In the genomic region with DNA sequence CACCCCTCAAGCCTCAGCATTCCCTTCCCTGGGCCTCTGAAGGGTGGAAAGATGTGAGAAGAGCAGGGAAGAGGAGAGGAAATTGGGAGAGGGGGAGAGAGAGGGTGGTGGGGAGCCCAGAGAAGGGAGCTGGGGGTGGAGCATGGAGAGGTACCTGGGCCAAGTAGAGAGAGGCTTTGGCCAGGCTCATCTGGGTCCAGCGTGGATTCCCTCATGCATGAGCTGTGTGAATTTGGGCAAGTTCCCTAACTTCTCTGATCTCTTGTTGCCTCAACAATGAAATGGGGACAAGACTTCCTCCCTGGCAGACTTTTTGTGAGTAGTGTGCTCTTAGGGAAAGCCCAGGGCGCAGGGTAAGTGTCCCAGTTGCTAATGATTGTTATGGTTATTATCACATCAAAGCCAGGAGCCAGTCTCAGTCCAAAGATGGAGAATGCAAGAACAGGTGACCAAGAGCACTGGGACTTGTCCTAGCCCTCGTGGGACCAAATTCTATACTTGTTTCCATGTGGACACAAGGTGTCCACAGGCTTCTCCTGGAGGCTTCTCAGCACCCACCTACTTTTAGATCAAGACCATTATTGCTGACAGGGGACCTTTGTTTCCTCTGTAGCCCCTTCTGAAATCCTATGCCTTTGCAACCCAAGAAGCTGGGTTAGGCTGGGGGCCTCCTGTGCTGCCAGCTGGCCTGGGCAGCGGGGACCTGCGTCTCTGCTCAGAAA, we compare ENCODE assay signal across 9 cellular contexts. TPM values are rescaled to one million over a fixed set of nuclear protein-coding genes. Genes with fewer than 3 reads are reported as not detected.
DNase-seq lines count a peak whose midpoint lies in the region; ATAC-seq and TF ChIP-seq lines count a peak whose summit lies in the region.
"Had no signal": no experiment of that assay in that cellular context is flagged by ENCODE, and none has a peak within 500 bp of the region (broad histone marks: within the 10 kb centered on the region; RNA-seq: fewer than 3 reads in every experiment).

No MANE protein-coding gene starts in this region.

- H3K27me3 ChIP-seq in thyroid gland, result no peaks in the 10 kb centered on the region

- TF ChIP-seq CTCF in MCF 10A (IDR thresholded peaks at IDR 0.05; ENCODE audit: unreplicated experiment) (no peak), mucosa of descending colon (IDR thresholded peaks at IDR 0.05) (no peak), thyroid gland (IDR thresholded peaks at IDR 0.05) (no peak)

- H3K9me3 Mint-ChIP-seq in activated CD4-positive, alpha-beta T cell treated with anti-CD3 and anti-CD28 coated beads, Interleukin-2, amount 10 ng/mL, durations not matched to agents 24 days and 14 days, result no peaks in the 10 kb centered on the region
- no peaks in the 10 kb centered on the region for H3K9me3 Mint-ChIP-seq in MCF 10A (ENCODE audit: unreplicated experiment)

- peak; percentile 4 for ATAC-seq in mucosa of descending colon

- H3K9me3 ChIP-seq in mucosa of descending colon (no peaks in the 10 kb centered on the region), thyroid gland (no peaks in the 10 kb centered on the region)

- H3K36me3 Mint-ChIP-seq in activated CD4-positive, alpha-beta T cell treated with anti-CD3 and anti-CD28 coated beads, Interleukin-2, amount 10 ng/mL, durations not matched to agents 24 days and 14 days (ENCODE audit: low read depth), result no peaks in the 10 kb centered on the region
- H3K36me3 Mint-ChIP-seq in MCF 10A (ENCODE audit: insufficient read depth, unreplicated experiment), result peaks cover 56% of the 10 kb centered on the region

- TF ChIP-seq POLR2A in thyroid gland (IDR thresholded peaks at IDR 0.05), result no peak

- H3K36me3 ChIP-seq in mucosa of descending colon (ENCODE audit: low read depth) (no peaks in the 10 kb centered on the region), thyroid gland (no peaks in the 10 kb centered on the region)

- H3K4me3 Mint-ChIP-seq in activated CD4-positive, alpha-beta T cell treated with anti-CD3 and anti-CD28 coated beads, Interleukin-2, amount 10 ng/mL, durations not matched to agents 24 days and 14 days, result peak overlapping the region; percentile 70
- peak overlapping the region; percentile 59 for H3K4me3 Mint-ChIP-seq in MCF 10A (ENCODE audit: unreplicated experiment)

- BruUV-seq in MCF 10A (replicated peaks; lab: Mats Ljungman, UMichigan), result TSS peak; percentile 43

- CTCF ChIA-PET in MCF 10A (lab: Yijun Ruan, JAX), result interaction anchor here (0.5 to 6.7 kb wide), 11 partner anchors 8 to 214 kb away, joined by 3 to 51 read pairs (median 3); a partner anchor contains a TSS

- H3K4me3 ChIP-seq in mucosa of descending colon, result no peak overlapping the region
- H3K4me3 ChIP-seq in thyroid gland (replicated peaks in 1 of 3), result no peak overlapping the region

- 42 to 46% methylated on average over 5 of the region's 5 CpGs for WGBS in thyroid gland, 2 donors

- POLR2A ChIA-PET in MCF 10A (lab: Yijun Ruan, JAX), result interaction anchor here (0.6 to 26.0 kb wide), 38 partner anchors 7 to 883 kb away, joined by 3 to 1077 read pairs (median 4); a partner anchor contains a TSS

- DNase-seq in activated CD4-positive, alpha-beta T cell treated with anti-CD3 and anti-CD28 coated beads, Interleukin-2, amount 10 ng/mL, durations not matched to agents 24 days and 14 days, result no peak
- no peak for DNase-seq in activated CD4-positive, alpha-beta T cell treated with anti-CD3 and anti-CD28 coated beads, Interleukin-2, amount 50 U/mL, for 4 hours
- DNase-seq in MCF 10A (ENCODE audit: unreplicated experiment) (no peak), mucosa of descending colon (no peak), thyroid gland (no peak), NCI-H748 (lab: John Stamatoyannopoulos, UW; ENCODE audit: unreplicated experiment) (no peak), iPS-NIHi7 (ENCODE audit: extremely low spot score) (no peak), retina (no peak)
- DNase-seq: RPMI8226 had no signal

- H3K4me1 Mint-ChIP-seq in activated CD4-positive, alpha-beta T cell treated with anti-CD3 and anti-CD28 coated beads, Interleukin-2, amount 10 ng/mL, durations not matched to agents 24 days and 14 days, result peaks cover 35% of the 10 kb centered on the region
- peaks cover 81% of the 10 kb centered on the region for H3K4me1 Mint-ChIP-seq in MCF 10A (ENCODE audit: insufficient read depth, unreplicated experiment)

- intact Hi-C loops in activated CD4-positive, alpha-beta T cell treated with anti-CD3 and anti-CD28 coated beads, Interleukin-2, amount 10 ng/mL, durations not matched to agents 24 days and 14 days (cut with micrococcal nuclease), result no loop called here
- intact Hi-C loops in MCF 10A (cut with micrococcal nuclease), result loop anchor here (1.0 kb wide), 2 partner anchors 12 to 13 kb away; no protein-coding TSS in a partner anchor
- intact Hi-C loops in mucosa of descending colon (cut with DNase I, micrococcal nuclease), result no loop called here
- intact Hi-C loops in thyroid gland (cut with DNase I), result no loop called here

- peak overlapping the region; percentile 84 for H3K27ac Mint-ChIP-seq in activated CD4-positive, alpha-beta T cell treated with anti-CD3 and anti-CD28 coated beads, Interleukin-2, amount 10 ng/mL, durations not matched to agents 24 days and 14 days
- H3K27ac Mint-ChIP-seq in MCF 10A (ENCODE audit: low read depth, unreplicated experiment), result peak overlapping the region; percentile 67

- peak overlapping the region; percentile 91 to 96 (median 95) for H3K27ac ChIP-seq in thyroid gland

- no peaks in the 10 kb centered on the region for H3K27me3 Mint-ChIP-seq in activated CD4-positive, alpha-beta T cell treated with anti-CD3 and anti-CD28 coated beads, Interleukin-2, amount 10 ng/mL, durations not matched to agents 24 days and 14 days
- H3K27me3 Mint-ChIP-seq in MCF 10A (ENCODE audit: insufficient read depth, unreplicated experiment), result no peaks in the 10 kb centered on the region

- H3K4me1 ChIP-seq in mucosa of descending colon (ENCODE audit: low read depth), result peaks cover 44% of the 10 kb centered on the region
- H3K4me1 ChIP-seq in thyroid gland, result peaks cover 29 to 64% of the 10 kb centered on the region in 2 donors

RNA-seq across cellular contexts. Expression of a gene that starts 13.9 kb away (rescaled TPM):
- 3.0 and 3.3 TPM in 2 replicates for total RNA-seq in activated CD4-positive, alpha-beta T cell treated with anti-CD3 and anti-CD28 coated beads, Interleukin-2, amount 10 ng/mL, durations not matched to agents 24 days and 14 days
- total RNA-seq in MCF 10A (2022), result 22.8 and 41.0 TPM in 2 replicates
- 10 to 100 TPM; 31.8 to 43.9 (median 42.5) TPM for total RNA-seq in mucosa of descending colon
- total RNA-seq in thyroid gland, result 10 to 100 TPM in 1 of 4 donors, 1 to 10 TPM in 3; 4.4 to 15.3 (median 7.4) TPM
